Comparison of ENCODE assay signal across 24 cellular contexts in genomic region chr3:174767406-174767805, GRCh38.
"Had no signal": no experiment of that assay in that cellular context is flagged by ENCODE, and none has a peak within 500 bp of the region (broad histone marks: within the 10 kb centered on the region; RNA-seq: fewer than 3 reads in every experiment).

No MANE protein-coding gene starts in this region.

- H3K9me3 Mint-ChIP-seq: activated CD4-positive, alpha-beta T cell treated with anti-CD3 and anti-CD28 coated beads, Interleukin-2, amount 10 ng/mL, durations not matched to agents 24 days and 14 days; activated naive CD4-positive, alpha-beta T cell treated with anti-CD3 and anti-CD28 coated beads, Interleukin-2, amount 10 ng/mL, durations not matched to agents 7 days and 5 days; brain; T-helper 2 cell treated with Interferon-gamma antibody and Interleukin-4, amounts not matched to agents 5 μg/mL and 100 μg/mL, for 36 hours; type B pancreatic cell had no signal

- H3K36me3 ChIP-seq: esophagus squamous epithelium, lower lobe of right lung, ovary, prostate gland, stomach, vagina had no signal

- H3K4me3 Mint-ChIP-seq: activated CD4-positive, alpha-beta memory T cell treated with anti-CD3 and anti-CD28 coated beads, Interleukin-2, amount 10 ng/mL, durations not matched to agents 7 days and 5 days; activated CD4-positive, alpha-beta T cell treated with anti-CD3 and anti-CD28 coated beads, Interleukin-2, amount 10 ng/mL, durations not matched to agents 24 days and 14 days; activated naive CD4-positive, alpha-beta T cell treated with anti-CD3 and anti-CD28 coated beads, Interleukin-2, amount 10 ng/mL, durations not matched to agents 7 days and 5 days; activated T-cell treated with anti-CD3 and anti-CD28 coated beads, Interleukin-2, amount 50 U/mL, for 72 hours; brain; effector memory CD8-positive, alpha-beta T cell; naive thymus-derived CD4-positive, alpha-beta T cell; stimulated activated effector memory CD8-positive, alpha-beta T cell treated with anti-CD3 and anti-CD28 coated beads, Interleukin-12 subunit alpha, Interleukin-12 subunit beta, amount 100 ng/mL, for 72 hours; T-cell; T-helper 2 cell treated with Interferon-gamma antibody and Interleukin-4, amounts not matched to agents 5 μg/mL and 100 μg/mL, for 36 hours; type B pancreatic cell had no signal

- H3K4me1 Mint-ChIP-seq: activated CD4-positive, alpha-beta memory T cell treated with anti-CD3 and anti-CD28 coated beads, Interleukin-2, amount 10 ng/mL, durations not matched to agents 7 days and 5 days; activated CD4-positive, alpha-beta T cell treated with anti-CD3 and anti-CD28 coated beads, Interleukin-2, amount 10 ng/mL, durations not matched to agents 24 days and 14 days; activated naive CD4-positive, alpha-beta T cell treated with anti-CD3 and anti-CD28 coated beads, Interleukin-2, amount 10 ng/mL, durations not matched to agents 7 days and 5 days; brain; naive thymus-derived CD4-positive, alpha-beta T cell; stimulated activated effector memory CD8-positive, alpha-beta T cell treated with anti-CD3 and anti-CD28 coated beads, Interleukin-12 subunit alpha, Interleukin-12 subunit beta, amount 100 ng/mL, for 72 hours; T-cell had no signal

- H3K4me1 ChIP-seq: lower lobe of right lung, prostate gland, vagina had no signal

- H3K27me3 ChIP-seq: esophagus squamous epithelium, ovary, stomach, vagina had no signal

- H3K27ac ChIP-seq: esophagus squamous epithelium, lower lobe of right lung, ovary, prostate gland, stomach, vagina, VCaP had no signal

- H3K36me3 Mint-ChIP-seq: activated naive CD4-positive, alpha-beta T cell treated with anti-CD3 and anti-CD28 coated beads, Interleukin-2, amount 10 ng/mL, durations not matched to agents 7 days and 5 days; brain; naive thymus-derived CD4-positive, alpha-beta T cell; stimulated activated effector memory CD8-positive, alpha-beta T cell treated with anti-CD3 and anti-CD28 coated beads, Interleukin-12 subunit alpha, Interleukin-12 subunit beta, amount 100 ng/mL, for 72 hours; T-cell; type B pancreatic cell had no signal

- DNase-seq: activated CD4-positive, alpha-beta memory T cell treated with anti-CD3 and anti-CD28 coated beads, Interleukin-2, amount 10 ng/mL, durations not matched to agents 7 days and 5 days; activated CD4-positive, alpha-beta T cell treated with anti-CD3 and anti-CD28 coated beads, Interleukin-2, amount 10 ng/mL, durations not matched to agents 24 days and 14 days; activated effector memory CD4-positive, alpha-beta T cell treated with anti-CD3 and anti-CD28 coated beads, Interleukin-2, amount 50 U/mL, for 16 hours; activated naive CD4-positive, alpha-beta T cell treated with anti-CD3 and anti-CD28 coated beads, Interleukin-2, amount 10 ng/mL, durations not matched to agents 7 days and 5 days; activated T-cell treated with anti-CD3 and anti-CD28 coated beads, Interleukin-2, amount 50 U/mL, for 72 hours; amygdala; caudate nucleus; effector memory CD8-positive, alpha-beta T cell; esophagus squamous epithelium; kidney; lower lobe of right lung; naive thymus-derived CD4-positive, alpha-beta T cell; ovary; stimulated activated CD4-positive, alpha-beta T cell treated with anti-CD3 and anti-CD28 coated beads, Interleukin-2, amount 100 ng/mL, for 24 hours; stomach; T-cell had no signal

- H3K27ac Mint-ChIP-seq: activated CD4-positive, alpha-beta memory T cell treated with anti-CD3 and anti-CD28 coated beads, Interleukin-2, amount 10 ng/mL, durations not matched to agents 7 days and 5 days; activated CD4-positive, alpha-beta T cell treated with anti-CD3 and anti-CD28 coated beads, Interleukin-2, amount 10 ng/mL, durations not matched to agents 24 days and 14 days; activated naive CD4-positive, alpha-beta T cell treated with anti-CD3 and anti-CD28 coated beads, Interleukin-2, amount 10 ng/mL, durations not matched to agents 7 days and 5 days; activated T-cell treated with anti-CD3 and anti-CD28 coated beads, Interleukin-2, amount 50 U/mL, for 72 hours; brain; effector memory CD8-positive, alpha-beta T cell; naive thymus-derived CD4-positive, alpha-beta T cell; stimulated activated effector memory CD8-positive, alpha-beta T cell treated with anti-CD3 and anti-CD28 coated beads, Interleukin-12 subunit alpha, Interleukin-12 subunit beta, amount 100 ng/mL, for 72 hours; T-cell; T-helper 2 cell treated with Interferon-gamma antibody and Interleukin-4, amounts not matched to agents 5 μg/mL and 100 μg/mL, for 36 hours; type B pancreatic cell had no signal

- H3K4me3 ChIP-seq: esophagus squamous epithelium, lower lobe of right lung, ovary, prostate gland, stomach, vagina had no signal

- H3K27me3 Mint-ChIP-seq: activated CD4-positive, alpha-beta memory T cell treated with anti-CD3 and anti-CD28 coated beads, Interleukin-2, amount 10 ng/mL, durations not matched to agents 7 days and 5 days; activated CD4-positive, alpha-beta T cell treated with anti-CD3 and anti-CD28 coated beads, Interleukin-2, amount 10 ng/mL, durations not matched to agents 24 days and 14 days; activated naive CD4-positive, alpha-beta T cell treated with anti-CD3 and anti-CD28 coated beads, Interleukin-2, amount 10 ng/mL, durations not matched to agents 7 days and 5 days; brain; effector memory CD8-positive, alpha-beta T cell; naive thymus-derived CD4-positive, alpha-beta T cell; T-cell; type B pancreatic cell had no signal

- H3K9me3 ChIP-seq: esophagus squamous epithelium, lower lobe of right lung, ovary, prostate gland, stomach, vagina had no signal

- ATAC-seq: activated CD4-positive, CD25-positive, alpha-beta regulatory T cell treated with anti-CD3 and anti-CD28 coated beads, Interleukin-2, amount 50 U/mL, for 24 hours; activated T-cell treated with anti-CD3 and anti-CD28 coated beads, Interleukin-2, amount 50 U/mL, for 72 hours; effector memory CD8-positive, alpha-beta T cell; naive thymus-derived CD4-positive, alpha-beta T cell; stimulated activated effector memory CD8-positive, alpha-beta T cell treated with anti-CD3 and anti-CD28 coated beads, Interleukin-12 subunit alpha, Interleukin-12 subunit beta, amount 100 ng/mL, for 72 hours; T-cell had no signal
